17 cellular contexts compared by ENCODE assay signal in genomic region chr14:97626088-97626487, GRCh38.
"Had no signal": no experiment of that assay in that cellular context is flagged by ENCODE, and none has a peak within 500 bp of the region (broad histone marks: within the 10 kb centered on the region; RNA-seq: fewer than 3 reads in every experiment).

No MANE protein-coding gene starts in this region.

- H3K9me3 ChIP-seq: adrenal gland, gastrocnemius medialis, lower lobe of right lung, prostate gland, right atrium auricular region, tibial artery had no signal

- H3K27ac ChIP-seq: adrenal gland, gastrocnemius medialis, lower lobe of right lung, prostate gland, right atrium auricular region, tibial artery had no signal

- H3K4me3 ChIP-seq: adrenal gland, gastrocnemius medialis, lower lobe of right lung, prostate gland, right atrium auricular region, tibial artery had no signal

- H3K4me1 ChIP-seq: adrenal gland, gastrocnemius medialis, lower lobe of right lung, prostate gland, right atrium auricular region, tibial artery had no signal

- H3K27me3 ChIP-seq: adrenal gland, gastrocnemius medialis, right atrium auricular region, tibial artery had no signal

- DNase-seq: activated CD4-positive, alpha-beta T cell treated with anti-CD3 and anti-CD28 coated beads, Interleukin-2, amount 50 U/mL, for 4 hours; activated CD4-positive, CD25-positive, alpha-beta regulatory T cell treated with anti-CD3 and anti-CD28 coated beads, Interleukin-2, amount 50 U/mL, for 72 hours; activated gamma-delta T cell; activated T-cell treated with anti-CD3 and anti-CD28 coated beads, Interleukin-2, amount 50 U/mL, for 72 hours; adrenal gland; cerebellar nuclear complex; cortex of kidney; gastrocnemius medialis; head of caudate nucleus; lower lobe of right lung; naive thymus-derived CD8-positive, alpha-beta T cell; stimulated activated CD4-positive, alpha-beta T cell treated with anti-CD3 and anti-CD28 coated beads, Interleukin-12 subunit alpha, Interleukin-12 subunit beta, amount 100 ng/mL, for 4 hours; stimulated activated CD4-positive, alpha-beta T cell treated with anti-CD3 and anti-CD28 coated beads, Interleukin-1b, Interleukin-23, amount 100 ng/mL, for 48 hours; stimulated activated naive CD4-positive, alpha-beta T cell treated with Interleukin-2 at 50 U/mL for 16 hours; tibial artery had no signal

- H3K36me3 ChIP-seq: adrenal gland, gastrocnemius medialis, lower lobe of right lung, prostate gland, right atrium auricular region, tibial artery had no signal
